1 cellular context compared by ENCODE assay signal in the genomic region with DNA sequence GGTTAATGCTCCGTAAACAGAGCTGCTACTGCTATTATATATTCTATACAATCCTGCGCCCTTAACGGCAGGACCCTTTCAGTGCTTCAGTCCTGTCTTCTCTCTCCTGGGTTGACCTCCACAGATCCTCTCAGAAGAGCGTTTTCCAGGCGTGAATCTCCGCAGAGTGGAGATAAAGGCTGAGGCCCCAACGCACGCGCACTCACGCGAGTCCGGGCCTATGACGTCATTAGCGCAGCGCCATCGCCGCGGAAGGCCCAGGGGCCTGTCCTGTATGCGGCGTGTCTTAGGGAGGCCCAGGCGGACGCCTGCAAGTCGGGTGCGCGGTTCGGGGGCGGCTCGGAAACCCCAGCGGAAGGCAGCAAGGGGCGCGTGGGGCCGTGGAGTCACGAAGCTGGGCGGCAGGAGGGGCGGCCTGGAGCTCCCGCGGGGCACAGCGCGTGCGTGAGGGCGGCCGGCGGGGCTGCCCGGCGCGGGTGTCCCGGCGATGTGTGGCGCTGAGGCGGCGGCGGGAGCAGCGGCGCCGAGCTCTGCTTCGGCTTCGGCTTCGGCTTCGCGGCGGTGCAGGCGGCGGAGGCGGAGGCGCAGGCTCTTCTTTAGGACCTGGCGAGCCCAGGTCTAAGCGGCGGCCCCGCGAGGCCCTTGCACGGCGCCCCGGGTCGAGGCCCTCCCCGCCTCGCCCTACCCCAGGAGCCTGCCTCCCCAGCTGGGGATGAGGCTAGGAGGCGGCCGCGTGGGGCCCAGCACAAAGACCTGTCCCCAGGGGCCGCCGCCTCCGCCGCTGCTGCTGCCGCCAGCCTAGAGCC.
TF ChIP-seq lines count a peak whose summit lies in the region.

A gene with protein sequence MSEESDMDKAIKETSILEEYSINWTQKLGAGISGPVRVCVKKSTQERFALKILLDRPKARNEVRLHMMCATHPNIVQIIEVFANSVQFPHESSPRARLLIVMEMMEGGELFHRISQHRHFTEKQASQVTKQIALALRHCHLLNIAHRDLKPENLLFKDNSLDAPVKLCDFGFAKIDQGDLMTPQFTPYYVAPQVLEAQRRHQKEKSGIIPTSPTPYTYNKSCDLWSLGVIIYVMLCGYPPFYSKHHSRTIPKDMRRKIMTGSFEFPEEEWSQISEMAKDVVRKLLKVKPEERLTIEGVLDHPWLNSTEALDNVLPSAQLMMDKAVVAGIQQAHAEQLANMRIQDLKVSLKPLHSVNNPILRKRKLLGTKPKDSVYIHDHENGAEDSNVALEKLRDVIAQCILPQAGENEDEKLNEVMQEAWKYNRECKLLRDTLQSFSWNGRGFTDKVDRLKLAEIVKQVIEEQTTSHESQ (plus strand): TSS at position 479 of the 806 bp plus-strand sequence. CDS start 506 bp downstream, outside the sequence.

TF ChIP-seq in GM12878, 131 proteins besides CTCF, POLR2A, EP300 and RAD21 (continued from another document and continues in another):
- TF ChIP-seq, protein P1, sequence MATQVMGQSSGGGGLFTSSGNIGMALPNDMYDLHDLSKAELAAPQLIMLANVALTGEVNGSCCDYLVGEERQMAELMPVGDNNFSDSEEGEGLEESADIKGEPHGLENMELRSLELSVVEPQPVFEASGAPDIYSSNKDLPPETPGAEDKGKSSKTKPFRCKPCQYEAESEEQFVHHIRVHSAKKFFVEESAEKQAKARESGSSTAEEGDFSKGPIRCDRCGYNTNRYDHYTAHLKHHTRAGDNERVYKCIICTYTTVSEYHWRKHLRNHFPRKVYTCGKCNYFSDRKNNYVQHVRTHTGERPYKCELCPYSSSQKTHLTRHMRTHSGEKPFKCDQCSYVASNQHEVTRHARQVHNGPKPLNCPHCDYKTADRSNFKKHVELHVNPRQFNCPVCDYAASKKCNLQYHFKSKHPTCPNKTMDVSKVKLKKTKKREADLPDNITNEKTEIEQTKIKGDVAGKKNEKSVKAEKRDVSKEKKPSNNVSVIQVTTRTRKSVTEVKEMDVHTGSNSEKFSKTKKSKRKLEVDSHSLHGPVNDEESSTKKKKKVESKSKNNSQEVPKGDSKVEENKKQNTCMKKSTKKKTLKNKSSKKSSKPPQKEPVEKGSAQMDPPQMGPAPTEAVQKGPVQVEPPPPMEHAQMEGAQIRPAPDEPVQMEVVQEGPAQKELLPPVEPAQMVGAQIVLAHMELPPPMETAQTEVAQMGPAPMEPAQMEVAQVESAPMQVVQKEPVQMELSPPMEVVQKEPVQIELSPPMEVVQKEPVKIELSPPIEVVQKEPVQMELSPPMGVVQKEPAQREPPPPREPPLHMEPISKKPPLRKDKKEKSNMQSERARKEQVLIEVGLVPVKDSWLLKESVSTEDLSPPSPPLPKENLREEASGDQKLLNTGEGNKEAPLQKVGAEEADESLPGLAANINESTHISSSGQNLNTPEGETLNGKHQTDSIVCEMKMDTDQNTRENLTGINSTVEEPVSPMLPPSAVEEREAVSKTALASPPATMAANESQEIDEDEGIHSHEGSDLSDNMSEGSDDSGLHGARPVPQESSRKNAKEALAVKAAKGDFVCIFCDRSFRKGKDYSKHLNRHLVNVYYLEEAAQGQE (IDR thresholded peaks at IDR 0.05; ENCODE audit: low read depth, low read length) = no peak
- TF ChIP-seq ZNF384 (IDR thresholded peaks at IDR 0.05; ENCODE audit: borderline replicate concordance, low read depth, low read length) (no peak), SIX5 (IDR thresholded peaks at IDR 0.05; ENCODE audit: low read depth, low read length, severe bottlenecking) (peak; percentile 83), CREB1 (IDR thresholded peaks at IDR 0.05; ENCODE audit: low read depth) (peak; percentile 99), RB1 (IDR thresholded peaks at IDR 0.05; ENCODE audit: borderline replicate concordance) (peak; percentile 95), MYB (IDR thresholded peaks at IDR 0.05; ENCODE audit: borderline replicate concordance, low read depth, low read length) (peak; percentile 98), JUNB (IDR thresholded peaks at IDR 0.05) (0 out of 2 replicates have a peak, but pooled peaks have one; percentile 8), ZZZ3 (IDR thresholded peaks at IDR 0.05; ENCODE audit: control insufficient read depth, insufficient read length, low read depth) (no peak), LARP7 (IDR thresholded peaks at IDR 0.05) (peak; percentile 92), TBL1XR1 (IDR thresholded peaks at IDR 0.05; ENCODE audit: low read depth, low read length) (0 out of 2 replicates have a peak, but pooled peaks have one; percentile 68), NBN (IDR thresholded peaks at IDR 0.05) (peak; percentile 99), HDGF (IDR thresholded peaks at IDR 0.05) (no peak; the same call in 1 of the 2 replicates), NFXL1 (IDR thresholded peaks at IDR 0.05; ENCODE audit: borderline replicate concordance) (0 out of 2 replicates have a peak, but pooled peaks have one; percentile 22), PAX8 (IDR thresholded peaks at IDR 0.05) (no peak), TAF1 (IDR thresholded peaks at IDR 0.05; ENCODE audit: borderline replicate concordance, low read depth, low read length) (peak; percentile 86), ZBED1 (IDR thresholded peaks at IDR 0.05; ENCODE audit: borderline replicate concordance) (peak; percentile 71; the same call in 1 of the 2 replicates), EED (IDR thresholded peaks at IDR 0.05; ENCODE audit: low read depth) (peak; percentile 35; the same call in 1 of the 2 replicates), SMAD1 (IDR thresholded peaks at IDR 0.05; ENCODE audit: low read depth, partially characterized antibody) (peak; percentile 56), ASH2L (IDR thresholded peaks at IDR 0.05; ENCODE audit: borderline replicate concordance, low read depth) (no peak), BCL11A (IDR thresholded peaks at IDR 0.05; ENCODE audit: low read depth, low read length) (no peak)
- TF ChIP-seq, protein P2, sequence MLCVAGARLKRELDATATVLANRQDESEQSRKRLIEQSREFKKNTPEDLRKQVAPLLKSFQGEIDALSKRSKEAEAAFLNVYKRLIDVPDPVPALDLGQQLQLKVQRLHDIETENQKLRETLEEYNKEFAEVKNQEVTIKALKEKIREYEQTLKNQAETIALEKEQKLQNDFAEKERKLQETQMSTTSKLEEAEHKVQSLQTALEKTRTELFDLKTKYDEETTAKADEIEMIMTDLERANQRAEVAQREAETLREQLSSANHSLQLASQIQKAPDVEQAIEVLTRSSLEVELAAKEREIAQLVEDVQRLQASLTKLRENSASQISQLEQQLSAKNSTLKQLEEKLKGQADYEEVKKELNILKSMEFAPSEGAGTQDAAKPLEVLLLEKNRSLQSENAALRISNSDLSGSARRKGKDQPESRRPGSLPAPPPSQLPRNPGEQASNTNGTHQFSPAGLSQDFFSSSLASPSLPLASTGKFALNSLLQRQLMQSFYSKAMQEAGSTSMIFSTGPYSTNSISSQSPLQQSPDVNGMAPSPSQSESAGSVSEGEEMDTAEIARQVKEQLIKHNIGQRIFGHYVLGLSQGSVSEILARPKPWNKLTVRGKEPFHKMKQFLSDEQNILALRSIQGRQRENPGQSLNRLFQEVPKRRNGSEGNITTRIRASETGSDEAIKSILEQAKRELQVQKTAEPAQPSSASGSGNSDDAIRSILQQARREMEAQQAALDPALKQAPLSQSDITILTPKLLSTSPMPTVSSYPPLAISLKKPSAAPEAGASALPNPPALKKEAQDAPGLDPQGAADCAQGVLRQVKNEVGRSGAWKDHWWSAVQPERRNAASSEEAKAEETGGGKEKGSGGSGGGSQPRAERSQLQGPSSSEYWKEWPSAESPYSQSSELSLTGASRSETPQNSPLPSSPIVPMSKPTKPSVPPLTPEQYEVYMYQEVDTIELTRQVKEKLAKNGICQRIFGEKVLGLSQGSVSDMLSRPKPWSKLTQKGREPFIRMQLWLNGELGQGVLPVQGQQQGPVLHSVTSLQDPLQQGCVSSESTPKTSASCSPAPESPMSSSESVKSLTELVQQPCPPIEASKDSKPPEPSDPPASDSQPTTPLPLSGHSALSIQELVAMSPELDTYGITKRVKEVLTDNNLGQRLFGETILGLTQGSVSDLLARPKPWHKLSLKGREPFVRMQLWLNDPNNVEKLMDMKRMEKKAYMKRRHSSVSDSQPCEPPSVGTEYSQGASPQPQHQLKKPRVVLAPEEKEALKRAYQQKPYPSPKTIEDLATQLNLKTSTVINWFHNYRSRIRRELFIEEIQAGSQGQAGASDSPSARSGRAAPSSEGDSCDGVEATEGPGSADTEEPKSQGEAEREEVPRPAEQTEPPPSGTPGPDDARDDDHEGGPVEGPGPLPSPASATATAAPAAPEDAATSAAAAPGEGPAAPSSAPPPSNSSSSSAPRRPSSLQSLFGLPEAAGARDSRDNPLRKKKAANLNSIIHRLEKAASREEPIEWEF (IDR thresholded peaks at IDR 0.05; ENCODE audit: insufficient replicate concordance, low read depth, low read length) = no peak
- TF ChIP-seq, protein P3, sequence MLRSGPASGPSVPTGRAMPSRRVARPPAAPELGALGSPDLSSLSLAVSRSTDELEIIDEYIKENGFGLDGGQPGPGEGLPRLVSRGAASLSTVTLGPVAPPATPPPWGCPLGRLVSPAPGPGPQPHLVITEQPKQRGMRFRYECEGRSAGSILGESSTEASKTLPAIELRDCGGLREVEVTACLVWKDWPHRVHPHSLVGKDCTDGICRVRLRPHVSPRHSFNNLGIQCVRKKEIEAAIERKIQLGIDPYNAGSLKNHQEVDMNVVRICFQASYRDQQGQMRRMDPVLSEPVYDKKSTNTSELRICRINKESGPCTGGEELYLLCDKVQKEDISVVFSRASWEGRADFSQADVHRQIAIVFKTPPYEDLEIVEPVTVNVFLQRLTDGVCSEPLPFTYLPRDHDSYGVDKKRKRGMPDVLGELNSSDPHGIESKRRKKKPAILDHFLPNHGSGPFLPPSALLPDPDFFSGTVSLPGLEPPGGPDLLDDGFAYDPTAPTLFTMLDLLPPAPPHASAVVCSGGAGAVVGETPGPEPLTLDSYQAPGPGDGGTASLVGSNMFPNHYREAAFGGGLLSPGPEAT (IDR thresholded peaks at IDR 0.05; ENCODE audit: low read depth) = peak; percentile 93
- TF ChIP-seq, protein P4, sequence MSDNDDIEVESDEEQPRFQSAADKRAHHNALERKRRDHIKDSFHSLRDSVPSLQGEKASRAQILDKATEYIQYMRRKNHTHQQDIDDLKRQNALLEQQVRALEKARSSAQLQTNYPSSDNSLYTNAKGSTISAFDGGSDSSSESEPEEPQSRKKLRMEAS (IDR thresholded peaks at IDR 0.05; ENCODE audit: low read depth, low read length) = peak; percentile 95
- TF ChIP-seq, protein P5, sequence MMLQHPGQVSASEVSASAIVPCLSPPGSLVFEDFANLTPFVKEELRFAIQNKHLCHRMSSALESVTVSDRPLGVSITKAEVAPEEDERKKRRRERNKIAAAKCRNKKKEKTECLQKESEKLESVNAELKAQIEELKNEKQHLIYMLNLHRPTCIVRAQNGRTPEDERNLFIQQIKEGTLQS (IDR thresholded peaks at IDR 0.05; ENCODE audit: borderline replicate concordance, extremely low read depth, low read depth, low read length) = peak; percentile 95
- TF ChIP-seq, protein P6, sequence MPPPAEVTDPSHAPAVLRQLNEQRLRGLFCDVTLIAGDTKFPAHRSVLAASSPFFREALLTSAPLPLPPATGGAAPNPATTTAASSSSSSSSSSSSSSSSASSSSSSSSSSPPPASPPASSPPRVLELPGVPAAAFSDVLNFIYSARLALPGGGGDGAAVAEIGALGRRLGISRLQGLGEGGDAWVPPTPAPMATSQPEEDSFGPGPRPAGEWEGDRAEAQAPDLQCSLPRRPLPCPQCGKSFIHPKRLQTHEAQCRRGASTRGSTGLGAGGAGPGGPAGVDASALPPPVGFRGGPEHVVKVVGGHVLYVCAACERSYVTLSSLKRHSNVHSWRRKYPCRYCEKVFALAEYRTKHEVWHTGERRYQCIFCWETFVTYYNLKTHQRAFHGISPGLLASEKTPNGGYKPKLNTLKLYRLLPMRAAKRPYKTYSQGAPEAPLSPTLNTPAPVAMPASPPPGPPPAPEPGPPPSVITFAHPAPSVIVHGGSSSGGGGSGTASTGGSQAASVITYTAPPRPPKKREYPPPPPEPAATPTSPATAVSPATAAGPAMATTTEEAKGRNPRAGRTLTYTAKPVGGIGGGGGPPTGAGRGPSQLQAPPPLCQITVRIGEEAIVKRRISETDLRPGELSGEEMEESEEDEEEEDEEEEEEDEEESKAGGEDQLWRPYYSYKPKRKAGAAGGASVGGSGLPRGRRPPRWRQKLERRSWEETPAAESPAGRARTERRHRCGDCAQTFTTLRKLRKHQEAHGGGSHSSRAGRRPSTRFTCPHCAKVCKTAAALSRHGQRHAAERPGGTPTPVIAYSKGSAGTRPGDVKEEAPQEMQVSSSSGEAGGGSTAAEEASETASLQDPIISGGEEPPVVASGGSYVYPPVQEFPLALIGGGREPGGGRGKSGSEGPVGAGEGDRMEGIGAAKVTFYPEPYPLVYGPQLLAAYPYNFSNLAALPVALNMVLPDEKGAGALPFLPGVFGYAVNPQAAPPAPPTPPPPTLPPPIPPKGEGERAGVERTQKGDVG (CRISPR knock-in tag; IDR thresholded peaks at IDR 0.05) = no peak
- TF ChIP-seq, protein P7, sequence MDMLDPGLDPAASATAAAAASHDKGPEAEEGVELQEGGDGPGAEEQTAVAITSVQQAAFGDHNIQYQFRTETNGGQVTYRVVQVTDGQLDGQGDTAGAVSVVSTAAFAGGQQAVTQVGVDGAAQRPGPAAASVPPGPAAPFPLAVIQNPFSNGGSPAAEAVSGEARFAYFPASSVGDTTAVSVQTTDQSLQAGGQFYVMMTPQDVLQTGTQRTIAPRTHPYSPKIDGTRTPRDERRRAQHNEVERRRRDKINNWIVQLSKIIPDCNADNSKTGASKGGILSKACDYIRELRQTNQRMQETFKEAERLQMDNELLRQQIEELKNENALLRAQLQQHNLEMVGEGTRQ (IDR thresholded peaks at IDR 0.05; ENCODE audit: borderline replicate concordance, low read depth, low read length) = no peak
- TF ChIP-seq, protein P8, sequence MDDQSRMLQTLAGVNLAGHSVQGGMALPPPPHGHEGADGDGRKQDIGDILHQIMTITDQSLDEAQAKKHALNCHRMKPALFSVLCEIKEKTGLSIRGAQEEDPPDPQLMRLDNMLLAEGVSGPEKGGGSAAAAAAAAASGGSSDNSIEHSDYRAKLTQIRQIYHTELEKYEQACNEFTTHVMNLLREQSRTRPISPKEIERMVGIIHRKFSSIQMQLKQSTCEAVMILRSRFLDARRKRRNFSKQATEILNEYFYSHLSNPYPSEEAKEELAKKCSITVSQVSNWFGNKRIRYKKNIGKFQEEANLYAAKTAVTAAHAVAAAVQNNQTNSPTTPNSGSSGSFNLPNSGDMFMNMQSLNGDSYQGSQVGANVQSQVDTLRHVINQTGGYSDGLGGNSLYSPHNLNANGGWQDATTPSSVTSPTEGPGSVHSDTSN (IDR thresholded peaks at IDR 0.05; ENCODE audit: insufficient replicate concordance, low read depth, low read length) = no peak
- TF ChIP-seq, protein P9, sequence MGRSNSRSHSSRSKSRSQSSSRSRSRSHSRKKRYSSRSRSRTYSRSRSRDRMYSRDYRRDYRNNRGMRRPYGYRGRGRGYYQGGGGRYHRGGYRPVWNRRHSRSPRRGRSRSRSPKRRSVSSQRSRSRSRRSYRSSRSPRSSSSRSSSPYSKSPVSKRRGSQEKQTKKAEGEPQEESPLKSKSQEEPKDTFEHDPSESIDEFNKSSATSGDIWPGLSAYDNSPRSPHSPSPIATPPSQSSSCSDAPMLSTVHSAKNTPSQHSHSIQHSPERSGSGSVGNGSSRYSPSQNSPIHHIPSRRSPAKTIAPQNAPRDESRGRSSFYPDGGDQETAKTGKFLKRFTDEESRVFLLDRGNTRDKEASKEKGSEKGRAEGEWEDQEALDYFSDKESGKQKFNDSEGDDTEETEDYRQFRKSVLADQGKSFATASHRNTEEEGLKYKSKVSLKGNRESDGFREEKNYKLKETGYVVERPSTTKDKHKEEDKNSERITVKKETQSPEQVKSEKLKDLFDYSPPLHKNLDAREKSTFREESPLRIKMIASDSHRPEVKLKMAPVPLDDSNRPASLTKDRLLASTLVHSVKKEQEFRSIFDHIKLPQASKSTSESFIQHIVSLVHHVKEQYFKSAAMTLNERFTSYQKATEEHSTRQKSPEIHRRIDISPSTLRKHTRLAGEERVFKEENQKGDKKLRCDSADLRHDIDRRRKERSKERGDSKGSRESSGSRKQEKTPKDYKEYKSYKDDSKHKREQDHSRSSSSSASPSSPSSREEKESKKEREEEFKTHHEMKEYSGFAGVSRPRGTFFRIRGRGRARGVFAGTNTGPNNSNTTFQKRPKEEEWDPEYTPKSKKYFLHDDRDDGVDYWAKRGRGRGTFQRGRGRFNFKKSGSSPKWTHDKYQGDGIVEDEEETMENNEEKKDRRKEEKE (IDR thresholded peaks at IDR 0.05) = peak; percentile 5; the same call in 1 of the 2 replicates
